ENCODE assay signal across 27 cellular contexts in genomic region chr12:59115526-59115925, GRCh38.
DNase-seq lines count a peak whose midpoint lies in the region; ATAC-seq and TF ChIP-seq lines count a peak whose summit lies in the region.
"Had no signal": no experiment of that assay in that cellular context is flagged by ENCODE, and none has a peak within 500 bp of the region (broad histone marks: within the 10 kb centered on the region; RNA-seq: fewer than 3 reads in every experiment).

No MANE protein-coding gene starts in this region.

- H3K4me2 ChIP-seq in neural progenitor cell, result no peak overlapping the region
- H3K4me2 ChIP-seq: KMS-11 had no signal

- no peaks in the 10 kb centered on the region for H3F3A ChIP-seq in neural progenitor cell (ENCODE audit: low read depth)

- H4K20me1 ChIP-seq in neural progenitor cell (ENCODE audit: low read depth), result no peaks in the 10 kb centered on the region

- TF ChIP-seq CTCF in neural progenitor cell (IDR thresholded peaks at IDR 0.05), result no peak

- no peak overlapping the region for H3K4me3 Mint-ChIP-seq in neural progenitor cell
- H3K4me3 Mint-ChIP-seq: activated naive CD4-positive, alpha-beta T cell treated with anti-CD3 and anti-CD28 coated beads, Interleukin-2, amount 10 ng/mL, durations not matched to agents 7 days and 5 days; activated T-cell treated with anti-CD3 and anti-CD28 coated beads, Interleukin-2, amount 50 U/mL, for 4 hours; CD4-positive, alpha-beta T cell; central memory CD8-positive, alpha-beta T cell; natural killer cell; T-cell had no signal

- H3K27me3 Mint-ChIP-seq in neural progenitor cell (ENCODE audit: insufficient read depth, low read depth), result no peaks in the 10 kb centered on the region
- H3K27me3 Mint-ChIP-seq: activated naive CD4-positive, alpha-beta T cell treated with anti-CD3 and anti-CD28 coated beads, Interleukin-2, amount 10 ng/mL, durations not matched to agents 7 days and 5 days; CD4-positive, alpha-beta T cell; central memory CD8-positive, alpha-beta T cell had no signal

- no peak overlapping the region for H3K27ac Mint-ChIP-seq in neural progenitor cell
- H3K27ac Mint-ChIP-seq: activated naive CD4-positive, alpha-beta T cell treated with anti-CD3 and anti-CD28 coated beads, Interleukin-2, amount 10 ng/mL, durations not matched to agents 7 days and 5 days; CD4-positive, alpha-beta T cell; natural killer cell; T-cell had no signal

- DNase-seq in EH (ENCODE audit: low read depth) (peak; percentile 61), RPMI7951 (ENCODE audit: low read depth) (peak; percentile 28), epidermal melanocyte (ENCODE audit: insufficient read length, low spot score) (peak; percentile 26), neural progenitor cell (ENCODE audit: low spot score) (no peak), NCI-H1436 treated with DMSO at 0.1 percent for 48 hours (lab: John Stamatoyannopoulos, UW) (no peak), NCI-H187 (lab: John Stamatoyannopoulos, UW) (no peak), HPDE6-E6E7 (ENCODE audit: extremely low spot score) (no peak)
- DNase-seq: activated CD8-positive, alpha-beta memory T cell treated with anti-CD3 and anti-CD28 coated beads for 24 hours; activated naive CD4-positive, alpha-beta T cell treated with anti-CD3 and anti-CD28 coated beads, Interleukin-2, amount 10 ng/mL, durations not matched to agents 7 days and 5 days; activated T-cell treated with anti-CD3 and anti-CD28 coated beads, Interleukin-2, amount 50 U/mL, for 4 hours; anterior cingulate cortex; CD4-positive, alpha-beta T cell; esophagus squamous epithelium; GF-D8; heart left ventricle; left cardiac atrium; natural killer cell; NCI-H2029 treated with DMSO at 0.1 percent for 48 hours; NCI-H446 treated with DMSO at 0.1 percent for 48 hours; posterior cingulate gyrus; SHP77 treated with DMSO at 0.1 percent for 48 hours; substantia nigra; T-cell; upper lobe of right lung had no signal

- H2AFZ ChIP-seq in neural progenitor cell (replicated peaks), result peak overlapping the region; percentile 45

- no peak overlapping the region for H3K9ac ChIP-seq in neural progenitor cell
- H3K9ac ChIP-seq: KMS-11 had no signal

- no peak overlapping the region for H3K4me3 ChIP-seq in neural progenitor cell
- H3K4me3 ChIP-seq: esophagus squamous epithelium, heart left ventricle, upper lobe of right lung had no signal

- no peaks in the 10 kb centered on the region for H3K9me3 ChIP-seq in neural progenitor cell (ENCODE audit: low read depth)
- H3K9me3 ChIP-seq: esophagus squamous epithelium, heart left ventricle, upper lobe of right lung had no signal

- no peaks in the 10 kb centered on the region for H3K9me3 Mint-ChIP-seq in neural progenitor cell
- H3K9me3 Mint-ChIP-seq: activated naive CD4-positive, alpha-beta T cell treated with anti-CD3 and anti-CD28 coated beads, Interleukin-2, amount 10 ng/mL, durations not matched to agents 7 days and 5 days; activated T-cell treated with anti-CD3 and anti-CD28 coated beads, Interleukin-2, amount 50 U/mL, for 4 hours; CD4-positive, alpha-beta T cell had no signal

- peaks cover 7% of the 10 kb centered on the region for H3K4me1 ChIP-seq in neural progenitor cell
- H3K4me1 ChIP-seq: upper lobe of right lung had no signal

- H3K79me2 ChIP-seq in neural progenitor cell (ENCODE audit: low read depth), result no peaks in the 10 kb centered on the region

- H3K36me3 ChIP-seq in neural progenitor cell, result no peaks in the 10 kb centered on the region
- H3K36me3 ChIP-seq: esophagus squamous epithelium, heart left ventricle, upper lobe of right lung had no signal

- no peak for ATAC-seq in GM19351 (IDR thresholded peaks at IDR 0.05; ENCODE audit: unreplicated experiment)
- ATAC-seq: activated T-cell treated with anti-CD3 and anti-CD28 coated beads, Interleukin-2, amount 50 U/mL, for 4 hours; heart left ventricle; left cardiac atrium; natural killer cell; T-cell; upper lobe of right lung had no signal

- no peaks in the 10 kb centered on the region for H3K27me3 ChIP-seq in neural progenitor cell
- H3K27me3 ChIP-seq: esophagus squamous epithelium, heart left ventricle, upper lobe of right lung had no signal

- H3K4me1 Mint-ChIP-seq in neural progenitor cell, result peaks cover 8% of the 10 kb centered on the region
- H3K4me1 Mint-ChIP-seq: activated naive CD4-positive, alpha-beta T cell treated with anti-CD3 and anti-CD28 coated beads, Interleukin-2, amount 10 ng/mL, durations not matched to agents 7 days and 5 days; central memory CD8-positive, alpha-beta T cell; natural killer cell; T-cell had no signal

- H3K27ac ChIP-seq in neural progenitor cell, result no peak overlapping the region
- H3K27ac ChIP-seq: esophagus squamous epithelium, heart left ventricle, KMS-11, upper lobe of right lung had no signal

- no peaks in the 10 kb centered on the region for H3K36me3 Mint-ChIP-seq in neural progenitor cell
- H3K36me3 Mint-ChIP-seq: activated naive CD4-positive, alpha-beta T cell treated with anti-CD3 and anti-CD28 coated beads, Interleukin-2, amount 10 ng/mL, durations not matched to agents 7 days and 5 days; natural killer cell; T-cell had no signal

Comparison
In these comparisons a context has a peak if more than half of its experiments do, and no peak if none do; other contexts are left out.
1. DNase-seq: peak in EH (single experiment), RPMI7951 (single experiment) and epidermal melanocyte (single experiment); none in neural progenitor cell (single experiment), NCI-H1436 treated with DMSO at 0.1 percent for 48 hours (single experiment), NCI-H187 (0 of 2) and HPDE6-E6E7 (single experiment).